In genomic region chr9:19229725-19230355, GRCh38 we compare ENCODE assay signal across 8 cellular contexts. TPM values are rescaled to one million over a fixed set of nuclear protein-coding genes. Genes with fewer than 3 reads are reported as not detected.
DNase-seq lines count a peak whose midpoint lies in the region; ATAC-seq and TF ChIP-seq lines count a peak whose summit lies in the region.

No MANE protein-coding gene starts in this region.

- H4K12ac ChIP-seq in trophoblast cell (ENCODE audit: low read depth, low read length) = no peak overlapping the region

- no peak overlapping the region for H2BK120ac ChIP-seq in trophoblast cell (ENCODE audit: insufficient read depth, low read length, poor library complexity)

- WGBS in trophoblast cell (ENCODE audit: extremely low coverage, insufficient coverage, insufficient read length) = no CpG with 5 or more reads among the region's 40 CpGs

- H3K4me2 ChIP-seq in trophoblast cell (ENCODE audit: low read length) = peak overlapping the region; percentile 63

- no peaks in the 10 kb centered on the region for H3K27me3 Mint-ChIP-seq in activated T-helper 17 cell treated with anti-CD3 and anti-CD28 coated beads, Interleukin-2, amount 50 U/mL, for 72 hours
- H3K27me3 Mint-ChIP-seq in glutamatergic neuron (ENCODE audit: unreplicated experiment) = peaks cover 2% of the 10 kb centered on the region

- no peak overlapping the region for H4K91ac ChIP-seq in trophoblast cell (ENCODE audit: low read depth, low read length)

- H3K4me3 ChIP-seq in trophoblast cell (ENCODE audit: low read depth, low read length) = peak overlapping the region; percentile 94

- H2AK5ac ChIP-seq in trophoblast cell (ENCODE audit: low read length) = no peak overlapping the region

- no peak overlapping the region for H3K14ac ChIP-seq in trophoblast cell (ENCODE audit: low read length)

- ATAC-seq in GM19372 (IDR thresholded peaks at IDR 0.05; ENCODE audit: low read depth, unreplicated experiment) (peak; percentile 52), HG03439 (IDR thresholded peaks at IDR 0.05; ENCODE audit: unreplicated experiment) (peak; percentile 51)
- peak; percentile 61 for ATAC-seq in activated T-helper 17 cell treated with anti-CD3 and anti-CD28 coated beads, Interleukin-2, amount 50 U/mL, for 72 hours (replicated peaks)

- H3K4me1 Mint-ChIP-seq in activated T-helper 17 cell treated with anti-CD3 and anti-CD28 coated beads, Interleukin-2, amount 50 U/mL, for 72 hours = no peaks in the 10 kb centered on the region
- peaks cover 6% of the 10 kb centered on the region for H3K4me1 Mint-ChIP-seq in glutamatergic neuron (ENCODE audit: low read depth, unreplicated experiment)

- no peaks in the 10 kb centered on the region for H3K9me3 ChIP-seq in trophoblast cell (ENCODE audit: insufficient read depth, low read depth, low read length)

- H3K4ac ChIP-seq in trophoblast cell (ENCODE audit: low read depth, low read length) = no peak overlapping the region

- peak overlapping the region; percentile 41 for H4K8ac ChIP-seq in trophoblast cell (ENCODE audit: low read depth, low read length)

- no peaks in the 10 kb centered on the region for H3K9me3 Mint-ChIP-seq in activated T-helper 17 cell treated with anti-CD3 and anti-CD28 coated beads, Interleukin-2, amount 50 U/mL, for 72 hours
- peaks cover 6% of the 10 kb centered on the region for H3K9me3 Mint-ChIP-seq in glutamatergic neuron (ENCODE audit: unreplicated experiment)

- peak overlapping the region; percentile 16 for H3K27ac ChIP-seq in trophoblast cell (ENCODE audit: low read depth, low read length)

- no peak overlapping the region for H3K18ac ChIP-seq in trophoblast cell (ENCODE audit: low read length)

- H3K79me1 ChIP-seq in trophoblast cell (ENCODE audit: low read length) = peaks cover 11% of the 10 kb centered on the region

- H3K79me2 ChIP-seq in trophoblast cell (ENCODE audit: control insufficient read depth, insufficient read depth, low read length, poor library complexity) = peaks cover 14% of the 10 kb centered on the region

- H3K36me3 Mint-ChIP-seq in activated T-helper 17 cell treated with anti-CD3 and anti-CD28 coated beads, Interleukin-2, amount 50 U/mL, for 72 hours (ENCODE audit: low read depth) = no peaks in the 10 kb centered on the region
- H3K36me3 Mint-ChIP-seq in glutamatergic neuron (ENCODE audit: unreplicated experiment) = no peaks in the 10 kb centered on the region

- H3K23ac ChIP-seq in trophoblast cell (ENCODE audit: low read length) = no peak overlapping the region

- H3K27me3 ChIP-seq in trophoblast cell (ENCODE audit: insufficient read depth, low read length) = no peaks in the 10 kb centered on the region

- H2BK5ac ChIP-seq in trophoblast cell (ENCODE audit: low read depth, low read length, poor library complexity) = no peak overlapping the region

- H3K36me3 ChIP-seq in trophoblast cell (ENCODE audit: control insufficient read depth in 1 of 2, insufficient read depth in 2 of 2, low read length in 2 of 2) = no peaks in the 10 kb centered on the region

- H2BK12ac ChIP-seq in trophoblast cell (ENCODE audit: low read length) = no peak overlapping the region

- peak; percentile 7 for DNase-seq in COLO829 (ENCODE audit: low spot score)
- DNase-seq in NCI-H69 (lab: John Stamatoyannopoulos, UW) = peak; percentile 90
- peak; percentile 77 for DNase-seq in glutamatergic neuron
- DNase-seq in trophoblast cell = peak; percentile 78 to 86
- no peak for DNase-seq in NCI-H1048 (lab: John Stamatoyannopoulos, UW)

- no peak overlapping the region for H3K27ac Mint-ChIP-seq in activated T-helper 17 cell treated with anti-CD3 and anti-CD28 coated beads, Interleukin-2, amount 50 U/mL, for 72 hours
- H3K27ac Mint-ChIP-seq in glutamatergic neuron (ENCODE audit: unreplicated experiment) = peak overlapping the region; percentile 79

- H3K4me3 Mint-ChIP-seq in activated T-helper 17 cell treated with anti-CD3 and anti-CD28 coated beads, Interleukin-2, amount 50 U/mL, for 72 hours = no peak overlapping the region
- H3K4me3 Mint-ChIP-seq in glutamatergic neuron (ENCODE audit: unreplicated experiment) = peak overlapping the region; percentile 89

- TF ChIP-seq CTCF in glutamatergic neuron (IDR thresholded peaks at IDR 0.05; ENCODE audit: partially characterized antibody, unreplicated experiment) = no peak

- H2AFZ ChIP-seq in trophoblast cell (ENCODE audit: insufficient read depth, low read length, poor library complexity) = peak overlapping the region; percentile 61

- peaks cover 0 to 3% of the 10 kb centered on the region in 2 experiments for H3K4me1 ChIP-seq in trophoblast cell (ENCODE audit: control insufficient read depth in 1 of 2, insufficient read depth in 2 of 2, low read length in 2 of 2)

- no peak overlapping the region for H3K9ac ChIP-seq in trophoblast cell (ENCODE audit: low read length)

RNA-seq across cellular contexts. Expression of gene DENND4C, which starts 0.7 kb away (rescaled TPM):
- total RNA-seq in activated T-helper 17 cell treated with anti-CD3 and anti-CD28 coated beads, Interleukin-2, amount 50 U/mL, for 72 hours = 10 to 100 TPM; 18.1 to 22.6 TPM
- total RNA-seq in glutamatergic neuron (ENCODE audit: unreplicated experiment) = 34.5 TPM
- 16.0 and 16.1 TPM in 2 replicates for polyA plus RNA-seq in trophoblast cell (2013)
